Comparison of ENCODE assay signal across 13 cellular contexts in genomic region chr5:119286516-119287488, GRCh38.
A peak's percentile ranks its signal among the peaks of the same experiment; 100 is the strongest.
DNase-seq lines count a peak whose midpoint lies in the region; ATAC-seq and TF ChIP-seq lines count a peak whose summit lies in the region.
"Had no signal": no experiment of that assay in that cellular context is flagged by ENCODE, and none has a peak within 500 bp of the region (broad histone marks: within the 10 kb centered on the region; RNA-seq: fewer than 3 reads in every experiment).

No MANE protein-coding gene starts in this region.

- intact Hi-C loops in CD4-positive, alpha-beta memory T cell (cut with micrococcal nuclease): loop anchor here (1.0 kb wide), 2 partner anchors 9 to 19 kb away; no protein-coding TSS in a partner anchor
- intact Hi-C loops in activated CD4-positive, alpha-beta memory T cell treated with anti-CD3 and anti-CD28 coated beads for 36 hours (cut with micrococcal nuclease): loop anchor here (1.0 kb wide), 2 partner anchors 9 to 22 kb away; no protein-coding TSS in a partner anchor

- ATAC-seq in GM18870 (IDR thresholded peaks at IDR 0.05; ENCODE audit: unreplicated experiment): no peak
- no peak for ATAC-seq in HG02884 (IDR thresholded peaks at IDR 0.05; ENCODE audit: unreplicated experiment)
- no peak for ATAC-seq in GM19452 (IDR thresholded peaks at IDR 0.05; ENCODE audit: unreplicated experiment)

- H3K4me3 Mint-ChIP-seq in CD4-positive, alpha-beta memory T cell: peak overlapping the region; percentile 79 to 92 (median 88)
- H3K4me3 Mint-ChIP-seq in HFFc6: peak overlapping the region; percentile 59; the same call in 1 of the 2 replicates
- H3K4me3 Mint-ChIP-seq in activated CD4-positive, alpha-beta memory T cell treated with anti-CD3 and anti-CD28 coated beads for 36 hours: peak overlapping the region; percentile 67
- no peak overlapping the region for H3K4me3 Mint-ChIP-seq in mesothelial cell of epicardium

- H3K27ac Mint-ChIP-seq in CD4-positive, alpha-beta memory T cell: peak overlapping the region; percentile 96 to 99 (median 98)
- H3K27ac Mint-ChIP-seq in HFFc6 (no peak overlapping the region), mesothelial cell of epicardium (peak overlapping the region; percentile 96)
- H3K27ac Mint-ChIP-seq in activated CD4-positive, alpha-beta memory T cell treated with anti-CD3 and anti-CD28 coated beads for 36 hours: peak overlapping the region; percentile 93

- H3K9me3 ChIP-seq in CD4-positive, alpha-beta memory T cell (ENCODE audit: control insufficient read depth in 1 of 2, low read length in 2 of 2): no peaks in the 10 kb centered on the region
- H3K9me3 ChIP-seq: testis had no signal

- H3K4me3 ChIP-seq in CD4-positive, alpha-beta memory T cell (ENCODE audit: low read length in 2 of 2): peak overlapping the region in 1 of 2 donors; percentile 38
- H3K4me3 ChIP-seq: testis had no signal

- no peaks in the 10 kb centered on the region for H3K9me3 Mint-ChIP-seq in CD4-positive, alpha-beta memory T cell
- H3K9me3 Mint-ChIP-seq in HFFc6 (no peaks in the 10 kb centered on the region), mesothelial cell of epicardium (no peaks in the 10 kb centered on the region)
- no peaks in the 10 kb centered on the region for H3K9me3 Mint-ChIP-seq in activated CD4-positive, alpha-beta memory T cell treated with anti-CD3 and anti-CD28 coated beads for 36 hours

- H3K36me3 Mint-ChIP-seq in CD4-positive, alpha-beta memory T cell: peaks cover 28 to 41% of the 10 kb centered on the region in 2 donors
- H3K36me3 Mint-ChIP-seq in HFFc6 (ENCODE audit: low read depth): no peaks in the 10 kb centered on the region
- H3K36me3 Mint-ChIP-seq in activated CD4-positive, alpha-beta memory T cell treated with anti-CD3 and anti-CD28 coated beads for 36 hours: peaks cover 16% of the 10 kb centered on the region
- H3K36me3 Mint-ChIP-seq in mesothelial cell of epicardium: peaks cover 3% of the 10 kb centered on the region

- peaks cover 100% of the 10 kb centered on the region for H3K4me1 ChIP-seq in CD4-positive, alpha-beta memory T cell (ENCODE audit: insufficient read depth, low read length)

- POLR2A ChIA-PET in CD4-positive, alpha-beta memory T cell (lab: Charles Lee; ENCODE audit: partially characterized antibody): interaction anchor here (0.6 to 5.6 kb wide), 14 partner anchors 8 to 299 kb away, joined by 3 to 79 read pairs (median 4); no protein-coding TSS in a partner anchor
- POLR2A ChIA-PET in activated CD4-positive, alpha-beta memory T cell treated with anti-CD3 and anti-CD28 coated beads for 36 hours (lab: Charles Lee): interaction anchor here (0.5 to 5.2 kb wide), 7 partner anchors 8 to 81 kb away, joined by 3 to 37 read pairs (median 4); no protein-coding TSS in a partner anchor

- H3K4me1 Mint-ChIP-seq in CD4-positive, alpha-beta memory T cell: peaks cover 87 to 100% (median 94%) of the 10 kb centered on the region in 4 donors
- peaks cover 65% of the 10 kb centered on the region for H3K4me1 Mint-ChIP-seq in HFFc6 (ENCODE audit: low read depth)
- H3K4me1 Mint-ChIP-seq in activated CD4-positive, alpha-beta memory T cell treated with anti-CD3 and anti-CD28 coated beads for 36 hours (ENCODE audit: low read depth): peaks cover 97% of the 10 kb centered on the region
- H3K4me1 Mint-ChIP-seq in mesothelial cell of epicardium: peaks cover 84% of the 10 kb centered on the region

- H3K36me3 ChIP-seq in CD4-positive, alpha-beta memory T cell (ENCODE audit: insufficient read depth, low read length): peaks cover 5% of the 10 kb centered on the region

- no peaks in the 10 kb centered on the region for H3K27me3 Mint-ChIP-seq in CD4-positive, alpha-beta memory T cell
- H3K27me3 Mint-ChIP-seq in HFFc6 (ENCODE audit: insufficient read depth) (no peaks in the 10 kb centered on the region; the same call in 1 of the 2 replicates), mesothelial cell of epicardium (ENCODE audit: low read depth) (no peaks in the 10 kb centered on the region)
- H3K27me3 Mint-ChIP-seq in activated CD4-positive, alpha-beta memory T cell treated with anti-CD3 and anti-CD28 coated beads for 36 hours: no peaks in the 10 kb centered on the region

- CTCF ChIA-PET in CD4-positive, alpha-beta memory T cell (lab: Charles Lee; ENCODE audit: partially characterized antibody): interaction anchor here (0.9 to 4.8 kb wide), 4 partner anchors 19 to 125 kb away, joined by 3 to 34 read pairs (median 4); no protein-coding TSS in a partner anchor
- CTCF ChIA-PET in activated CD4-positive, alpha-beta memory T cell treated with anti-CD3 and anti-CD28 coated beads for 36 hours (lab: Charles Lee): interaction anchor here (0.9 to 2.2 kb wide), 4 partner anchors 12 to 125 kb away, joined by 3 to 6 read pairs (median 4); no protein-coding TSS in a partner anchor

- no peak for TF ChIP-seq CTCF in HFFc6 (IDR thresholded peaks at IDR 0.05)
- no peak for TF ChIP-seq CTCF in mesothelial cell of epicardium (IDR thresholded peaks at IDR 0.05; ENCODE audit: unreplicated experiment)

- no peaks in the 10 kb centered on the region for H3K27me3 ChIP-seq in CD4-positive, alpha-beta memory T cell (ENCODE audit: insufficient read depth, low read length)
- H3K27me3 ChIP-seq: testis had no signal

- DNase-seq in CD4-positive, alpha-beta memory T cell: peak in 1 of 5 donors; percentile 63
- DNase-seq in HFFc6 (no peak), mesothelial cell of epicardium (ENCODE audit: low spot score in 2 of 2, unreplicated experiment in 2 of 2) (no peak), T-helper 9 cell (no peak)
- DNase-seq in activated CD4-positive, alpha-beta memory T cell treated with anti-CD3 and anti-CD28 coated beads for 36 hours: peak; percentile 47
- DNase-seq: DMS53; HCEC 1CT; NCI-H1417 treated with DMSO at 0.1 percent for 48 hours; stimulated activated CD4-positive, alpha-beta T cell treated with anti-CD3 and anti-CD28 coated beads, Interleukin-2, amount 100 ng/mL, for 48 hours; testis had no signal

- H3K27ac ChIP-seq in CD4-positive, alpha-beta memory T cell (ENCODE audit: low read depth, low read length): peak overlapping the region; percentile 88
- H3K27ac ChIP-seq: testis had no signal
